Comparison of ENCODE assay signal across 3 cellular contexts in the genomic region with DNA sequence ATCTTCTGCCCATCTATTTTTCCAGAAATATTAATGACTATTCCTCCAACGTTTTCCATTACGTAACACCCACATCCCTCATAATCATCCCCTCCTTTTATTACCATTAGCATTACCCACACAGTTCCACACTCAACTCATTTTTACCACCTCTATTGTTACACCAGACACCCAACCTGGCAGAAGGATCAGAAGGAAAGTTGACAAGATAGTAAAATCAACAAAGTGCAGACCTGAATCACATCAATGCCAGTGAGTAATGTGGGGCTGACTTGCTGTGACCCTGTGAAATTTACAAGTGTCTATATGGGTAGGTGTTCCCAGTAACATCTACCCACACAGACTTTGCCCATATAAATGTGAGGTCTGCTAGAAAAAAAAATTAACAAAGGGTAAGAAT.
TF ChIP-seq lines count a peak whose summit lies in the region.

No MANE protein-coding gene starts in this region.

TF ChIP-seq in HepG2, 621 proteins besides CTCF, POLR2A, EP300 and RAD21:
- TF ChIP-seq ZNF550 (CRISPR knock-in tag; IDR thresholded peaks at IDR 0.05; ENCODE audit: borderline replicate concordance) (no peak), SRY (CRISPR knock-in tag; IDR thresholded peaks at IDR 0.05) (no peak), ATF7 (IDR thresholded peaks at IDR 0.05) (peak; percentile 67), ATF7 (CRISPR knock-in tag; IDR thresholded peaks at IDR 0.05) (no peak)
- TF ChIP-seq, protein P1, sequence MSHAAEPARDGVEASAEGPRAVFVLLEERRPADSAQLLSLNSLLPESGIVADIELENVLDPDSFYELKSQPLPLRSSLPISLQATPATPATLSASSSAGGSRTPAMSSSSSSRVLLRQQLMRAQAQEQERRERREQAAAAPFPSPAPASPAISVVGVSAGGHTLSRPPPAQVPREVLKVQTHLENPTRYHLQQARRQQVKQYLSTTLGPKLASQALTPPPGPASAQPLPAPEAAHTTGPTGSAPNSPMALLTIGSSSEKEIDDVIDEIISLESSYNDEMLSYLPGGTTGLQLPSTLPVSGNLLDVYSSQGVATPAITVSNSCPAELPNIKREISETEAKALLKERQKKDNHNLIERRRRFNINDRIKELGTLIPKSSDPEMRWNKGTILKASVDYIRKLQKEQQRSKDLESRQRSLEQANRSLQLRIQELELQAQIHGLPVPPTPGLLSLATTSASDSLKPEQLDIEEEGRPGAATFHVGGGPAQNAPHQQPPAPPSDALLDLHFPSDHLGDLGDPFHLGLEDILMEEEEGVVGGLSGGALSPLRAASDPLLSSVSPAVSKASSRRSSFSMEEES (CRISPR knock-in tag; IDR thresholded peaks at IDR 0.05): no peak

TF ChIP-seq in HEK293, 187 proteins besides CTCF, POLR2A, EP300 and RAD21:
- TF ChIP-seq MZF1 (tag by site-specific recombination; IDR thresholded peaks at IDR 0.05; ENCODE audit: borderline replicate concordance) (no peak), EGR2 (tag by site-specific recombination; IDR thresholded peaks at IDR 0.05; ENCODE audit: low read depth) (peak; percentile 27; the same call in 1 of the 2 replicates)
- TF ChIP-seq, protein P2, sequence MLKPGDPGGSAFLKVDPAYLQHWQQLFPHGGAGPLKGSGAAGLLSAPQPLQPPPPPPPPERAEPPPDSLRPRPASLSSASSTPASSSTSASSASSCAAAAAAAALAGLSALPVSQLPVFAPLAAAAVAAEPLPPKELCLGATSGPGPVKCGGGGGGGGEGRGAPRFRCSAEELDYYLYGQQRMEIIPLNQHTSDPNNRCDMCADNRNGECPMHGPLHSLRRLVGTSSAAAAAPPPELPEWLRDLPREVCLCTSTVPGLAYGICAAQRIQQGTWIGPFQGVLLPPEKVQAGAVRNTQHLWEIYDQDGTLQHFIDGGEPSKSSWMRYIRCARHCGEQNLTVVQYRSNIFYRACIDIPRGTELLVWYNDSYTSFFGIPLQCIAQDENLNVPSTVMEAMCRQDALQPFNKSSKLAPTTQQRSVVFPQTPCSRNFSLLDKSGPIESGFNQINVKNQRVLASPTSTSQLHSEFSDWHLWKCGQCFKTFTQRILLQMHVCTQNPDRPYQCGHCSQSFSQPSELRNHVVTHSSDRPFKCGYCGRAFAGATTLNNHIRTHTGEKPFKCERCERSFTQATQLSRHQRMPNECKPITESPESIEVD (tag by site-specific recombination; IDR thresholded peaks at IDR 0.05): no peak

TF ChIP-seq in IMR-90, 13 proteins besides CTCF, POLR2A, EP300 and RAD21:
- TF ChIP-seq RCOR1 (IDR thresholded peaks at IDR 0.05; ENCODE audit: insufficient replicate concordance, low read length): no peak
- TF ChIP-seq, protein P3, sequence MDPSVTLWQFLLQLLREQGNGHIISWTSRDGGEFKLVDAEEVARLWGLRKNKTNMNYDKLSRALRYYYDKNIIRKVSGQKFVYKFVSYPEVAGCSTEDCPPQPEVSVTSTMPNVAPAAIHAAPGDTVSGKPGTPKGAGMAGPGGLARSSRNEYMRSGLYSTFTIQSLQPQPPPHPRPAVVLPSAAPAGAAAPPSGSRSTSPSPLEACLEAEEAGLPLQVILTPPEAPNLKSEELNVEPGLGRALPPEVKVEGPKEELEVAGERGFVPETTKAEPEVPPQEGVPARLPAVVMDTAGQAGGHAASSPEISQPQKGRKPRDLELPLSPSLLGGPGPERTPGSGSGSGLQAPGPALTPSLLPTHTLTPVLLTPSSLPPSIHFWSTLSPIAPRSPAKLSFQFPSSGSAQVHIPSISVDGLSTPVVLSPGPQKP (IDR thresholded peaks at IDR 0.05; ENCODE audit: borderline replicate concordance, low read depth, low read length): no peak
- TF ChIP-seq SMC3 (IDR thresholded peaks at IDR 0.05; ENCODE audit: low read depth, low read length): no peak
- no peak for TF ChIP-seq MAFK (IDR thresholded peaks at IDR 0.05; ENCODE audit: low read depth, low read length)
- TF ChIP-seq NFE2L2 (IDR thresholded peaks at IDR 0.05; ENCODE audit: low read depth, low read length): no peak
- no peak for TF ChIP-seq BHLHE40 (IDR thresholded peaks at IDR 0.05; ENCODE audit: low read depth, low read length)
- TF ChIP-seq, protein P4, sequence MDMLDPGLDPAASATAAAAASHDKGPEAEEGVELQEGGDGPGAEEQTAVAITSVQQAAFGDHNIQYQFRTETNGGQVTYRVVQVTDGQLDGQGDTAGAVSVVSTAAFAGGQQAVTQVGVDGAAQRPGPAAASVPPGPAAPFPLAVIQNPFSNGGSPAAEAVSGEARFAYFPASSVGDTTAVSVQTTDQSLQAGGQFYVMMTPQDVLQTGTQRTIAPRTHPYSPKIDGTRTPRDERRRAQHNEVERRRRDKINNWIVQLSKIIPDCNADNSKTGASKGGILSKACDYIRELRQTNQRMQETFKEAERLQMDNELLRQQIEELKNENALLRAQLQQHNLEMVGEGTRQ (IDR thresholded peaks at IDR 0.05; ENCODE audit: low read depth, low read length): no peak
- no peak for TF ChIP-seq FOS (IDR thresholded peaks at IDR 0.05; ENCODE audit: low read depth, low read length)
- TF ChIP-seq RFX5 (IDR thresholded peaks at IDR 0.05; ENCODE audit: low read depth, low read length): no peak
- TF ChIP-seq CEBPB (IDR thresholded peaks at IDR 0.05; ENCODE audit: low read depth, low read length): no peak
